ENCODE assay signal across 16 cellular contexts in the genomic region with DNA sequence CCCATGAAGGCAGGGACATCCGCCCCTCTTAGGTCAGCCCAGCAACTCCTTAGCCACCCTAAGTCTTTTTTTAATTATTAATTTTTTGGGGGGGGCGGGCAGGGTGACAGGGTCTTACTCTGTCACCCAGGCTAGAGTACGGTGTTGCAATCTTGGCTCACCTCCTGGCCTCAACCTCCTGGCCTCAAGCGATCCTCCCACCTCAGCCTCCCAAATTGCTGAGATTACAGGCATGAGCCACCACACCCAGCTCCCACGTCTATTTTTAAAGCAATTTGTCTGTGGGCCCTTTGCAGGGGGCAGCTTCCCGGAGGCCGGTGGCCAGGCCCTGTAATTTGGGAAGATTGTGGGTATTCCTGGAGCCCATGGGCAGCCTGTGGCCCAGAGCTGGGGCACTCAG. TPM values are rescaled to one million over a fixed set of nuclear protein-coding genes. Genes with fewer than 3 reads are reported as not detected.
DNase-seq lines count a peak whose midpoint lies in the region; ATAC-seq and TF ChIP-seq lines count a peak whose summit lies in the region.
"Had no signal": no experiment of that assay in that cellular context is flagged by ENCODE, and none has a peak within 500 bp of the region (broad histone marks: within the 10 kb centered on the region; RNA-seq: fewer than 3 reads in every experiment).

No MANE protein-coding gene starts in this region.

- TF ChIP-seq CTCF in AG04450 (IDR thresholded peaks at IDR 0.05; ENCODE audit: low read depth, low read length) (no peak), OCI-LY7 (conservative IDR thresholded peaks at IDR 0.05; ENCODE audit: low read length) (no peak), smooth muscle cell (IDR thresholded peaks at IDR 0.05; ENCODE audit: borderline replicate concordance, insufficient read depth, poor library complexity, severe bottlenecking) (no peak)

- H3K4me2 ChIP-seq in OCI-LY7 (ENCODE audit: low read length) (no peak overlapping the region), smooth muscle cell (no peak overlapping the region)
- H3K4me2 ChIP-seq: GM23338 had no signal

- H3K27ac ChIP-seq in AG04450 (ENCODE audit: low read depth, low read length): peak overlapping the region; percentile 57
- no peak overlapping the region for H3K27ac ChIP-seq in OCI-LY7 (ENCODE audit: low read depth, low read length, poor library complexity, severe bottlenecking)
- H3K27ac ChIP-seq in smooth muscle cell (ENCODE audit: low read depth): peak overlapping the region; percentile 35

- CTCF ChIA-PET in AG04450 (lab: Charles Lee): interaction anchor here (1.0 to 1.1 kb wide), 2 partner anchors 10 to 26 kb away, joined by 3 to 4 read pairs; no protein-coding TSS in a partner anchor
- CTCF ChIA-PET in OCI-LY7 (lab: Charles Lee; ENCODE audit: unreplicated experiment): no interaction called here

- WGBS in smooth muscle cell (ENCODE audit: low lambda C conversion rate): 96% methylated on average over 7 of the region's 7 CpGs

- no peaks in the 10 kb centered on the region for H3K9me2 ChIP-seq in OCI-LY7 (ENCODE audit: insufficient read depth, low read length)

- H2AFZ ChIP-seq in OCI-LY7 (ENCODE audit: low read length) (peak overlapping the region; percentile 36; the same call in 1 of the 2 replicates), smooth muscle cell (ENCODE audit: low read depth) (no peak overlapping the region)
- H2AFZ ChIP-seq: GM23338 had no signal

- H3K4me1 ChIP-seq in OCI-LY7 (ENCODE audit: insufficient read depth, low read length, poor library complexity, severe bottlenecking): peaks cover 2% of the 10 kb centered on the region
- H3K4me1 ChIP-seq in smooth muscle cell (ENCODE audit: low read depth): peaks cover 9% of the 10 kb centered on the region
- H3K4me1 ChIP-seq: BE2C had no signal

- H3K9me3 ChIP-seq in AG04450 (ENCODE audit: control insufficient read depth, insufficient read depth, low read length): no peaks in the 10 kb centered on the region
- H3K9me3 ChIP-seq in OCI-LY7 (ENCODE audit: low read length): no peaks in the 10 kb centered on the region
- H3K9me3 ChIP-seq in smooth muscle cell (replicated peaks; ENCODE audit: low read depth): no peaks in the 10 kb centered on the region
- H3K9me3 ChIP-seq: BE2C had no signal

- H3K79me2 ChIP-seq in OCI-LY7 (ENCODE audit: insufficient read depth, low read depth, low read length) (no peaks in the 10 kb centered on the region), smooth muscle cell (ENCODE audit: low read depth) (peaks cover 80% of the 10 kb centered on the region)

- intact Hi-C loops in OCI-LY7 (cut with micrococcal nuclease; ENCODE audit: unreplicated experiment): no loop called here

- H3K4me3 ChIP-seq in AG04450 (ENCODE audit: low read depth, low read length) (no peak overlapping the region), OCI-LY7 (ENCODE audit: low read depth, low read length, poor library complexity, severe bottlenecking) (no peak overlapping the region), smooth muscle cell (no peak overlapping the region)
- H3K4me3 ChIP-seq: GM23338 had no signal

- H3F3A ChIP-seq in smooth muscle cell (ENCODE audit: low read depth): peaks cover 7% of the 10 kb centered on the region

- POLR2A ChIA-PET in AG04450 (lab: Yijun Ruan, JAX) (interaction anchor here (1.3 kb wide), 1 partner anchor 56 kb away, joined by 3 read pairs; no protein-coding TSS in a partner anchor), OCI-LY7 (lab: Charles Lee) (no interaction called here)

- no peaks in the 10 kb centered on the region for H3K36me3 ChIP-seq in OCI-LY7 (ENCODE audit: insufficient read depth, low read length)
- H3K36me3 ChIP-seq in smooth muscle cell (ENCODE audit: low read depth): no peaks in the 10 kb centered on the region
- H3K36me3 ChIP-seq: BE2C had no signal

- H3K9ac ChIP-seq in smooth muscle cell (ENCODE audit: low read depth): no peak overlapping the region

- no TSS peak for BruUV-seq in OCI-LY7 (replicated peaks; lab: Mats Ljungman, UMichigan)

- no peaks in the 10 kb centered on the region for H3K27me3 ChIP-seq in AG04450 (ENCODE audit: control insufficient read depth, insufficient read depth, low read length)
- no peaks in the 10 kb centered on the region for H3K27me3 ChIP-seq in smooth muscle cell (ENCODE audit: low read depth)
- H3K27me3 ChIP-seq: BE2C had no signal

- ATAC-seq in HG02678 (IDR thresholded peaks at IDR 0.05; ENCODE audit: unreplicated experiment): no peak
- ATAC-seq: GM23338, HCT116 had no signal

- DNase-seq in AG04450 (ENCODE audit: low read depth, low spot score) (no peak), OCI-LY7 (ENCODE audit: low spot score) (no peak), myocyte (ENCODE audit: low read depth) (peak; percentile 36), smooth muscle cell (lab: John Stamatoyannopoulos, UW; ENCODE audit: unreplicated experiment) (no peak), NCI-H82 (lab: John Stamatoyannopoulos, UW) (no peak), SHP77 treated with DMSO at 0.1 percent for 48 hours (lab: John Stamatoyannopoulos, UW) (no peak)
- DNase-seq: BE2C, C1 segment of cervical spinal cord, Calu3, COR-L47, DMS79 treated with DMSO at 0.1 percent for 48 hours, H9 had no signal

- H4K20me1 ChIP-seq in OCI-LY7 (ENCODE audit: insufficient read depth, low read length): no peaks in the 10 kb centered on the region
- peaks cover 85% of the 10 kb centered on the region for H4K20me1 ChIP-seq in smooth muscle cell (ENCODE audit: low read depth)

RNA-seq across cellular contexts. Expression of a gene that starts 27.1 kb away (rescaled TPM):
- polyA plus RNA-seq in AG04450 (2011; rRNA removed): 24.2 and 33.2 TPM in 2 replicates
- polyA minus RNA-seq in AG04450 (2011; rRNA and poly(A)+ RNA removed): 57.6 and 90.1 TPM in 2 replicates
- total RNA-seq in OCI-LY7 (2014; rRNA removed; shearing (Covaris generic)): not detected in 2 replicates
- total RNA-seq in OCI-LY7 (2022): 0.15 and 0.17 TPM in 2 replicates
- 19.7 and 23.6 TPM in 2 replicates for total RNA-seq in myocyte
- polyA plus RNA-seq in myocyte (2012): 123 TPM
- total RNA-seq in smooth muscle cell: 49.1 and 63.3 TPM in 2 replicates
- 385 and 437 TPM in 2 replicates for polyA plus RNA-seq in smooth muscle cell
- total RNA-seq: Calu3; CD4-positive, alpha-beta memory T cell had no signal
- polyA plus RNA-seq: CD4-positive, alpha-beta memory T cell had no signal

RNA-seq across cellular contexts. Expression of a gene that starts 42.7 kb away (rescaled TPM):
- 15.8 and 23.2 TPM in 2 replicates for polyA plus RNA-seq in AG04450 (2011; rRNA removed)
- polyA minus RNA-seq in AG04450 (2011; rRNA and poly(A)+ RNA removed): 28.1 and 32.6 TPM in 2 replicates
- total RNA-seq in OCI-LY7 (2014; rRNA removed; shearing (Covaris generic)): 110 and 134 TPM in 2 replicates
- total RNA-seq in OCI-LY7 (2022): 141 and 163 TPM in 2 replicates
- total RNA-seq in myocyte: 103 and 129 TPM in 2 replicates
- 53.9 TPM for polyA plus RNA-seq in myocyte (2012)
- total RNA-seq in smooth muscle cell: 32.2 and 42.1 TPM in 2 replicates
- polyA plus RNA-seq in smooth muscle cell: 30.7 and 52.0 TPM in 2 replicates

Comparison
In these comparisons a context has a peak if more than half of its experiments do, and no peak if none do; other contexts are left out.
1. RNA of a gene that starts 27.1 kb away (total RNA-seq): 49.1 to 63.3 TPM in smooth muscle cell and 19.7 to 23.6 TPM in myocyte; 0.15 to 0.17 TPM in OCI-LY7; every median in the first group is over 10 times any median in the second.